ENCODE assay signal across 12 cellular contexts in genomic region chr11:33532257-33532656, GRCh38.
"Had no signal": no experiment of that assay in that cellular context is flagged by ENCODE, and none has a peak within 500 bp of the region (broad histone marks: within the 10 kb centered on the region; RNA-seq: fewer than 3 reads in every experiment).

No MANE protein-coding gene starts in this region.

- H3K9ac ChIP-seq: parathyroid adenoma had no signal

- H3K36me3 ChIP-seq: esophagus muscularis mucosa, neutrophil, stomach had no signal

- DNase-seq: activated CD4-positive, alpha-beta T cell treated with anti-CD3 and anti-CD28 coated beads, Interleukin-2, amount 50 U/mL, for 4 hours; activated gamma-delta T cell; effector CD4-positive, alpha-beta T cell; natural killer cell; stimulated activated CD4-positive, alpha-beta T cell treated with anti-CD3 and anti-CD28 coated beads, Interleukin-4, amount 100 ng/mL, for 24 hours; stomach had no signal

- H3K4me1 ChIP-seq: esophagus muscularis mucosa, stomach had no signal

- H3K27me3 ChIP-seq: neutrophil had no signal

- H3K4me1 Mint-ChIP-seq: natural killer cell; stimulated activated effector memory CD8-positive, alpha-beta T cell treated with anti-CD3 and anti-CD28 coated beads, Interleukin-12 subunit alpha, Interleukin-12 subunit beta, amount 100 ng/mL, for 72 hours had no signal

- ATAC-seq: activated naive CD4-positive, alpha-beta T cell treated with anti-CD3 and anti-CD28 coated beads, Interleukin-2, amount 50 U/mL, for 72 hours; natural killer cell had no signal

- H3K4me3 Mint-ChIP-seq: natural killer cell; stimulated activated effector memory CD8-positive, alpha-beta T cell treated with anti-CD3 and anti-CD28 coated beads, Interleukin-12 subunit alpha, Interleukin-12 subunit beta, amount 100 ng/mL, for 72 hours; type B pancreatic cell had no signal

- H3K27ac ChIP-seq: esophagus muscularis mucosa, stomach had no signal

- H3K9me3 ChIP-seq: neutrophil had no signal

- H3K9me3 Mint-ChIP-seq: stimulated activated effector memory CD8-positive, alpha-beta T cell treated with anti-CD3 and anti-CD28 coated beads, Interleukin-12 subunit alpha, Interleukin-12 subunit beta, amount 100 ng/mL, for 72 hours had no signal

- H3K27ac Mint-ChIP-seq: activated naive CD4-positive, alpha-beta T cell treated with anti-CD3 and anti-CD28 coated beads, Interleukin-2, amount 50 U/mL, for 72 hours; natural killer cell; stimulated activated effector memory CD8-positive, alpha-beta T cell treated with anti-CD3 and anti-CD28 coated beads, Interleukin-12 subunit alpha, Interleukin-12 subunit beta, amount 100 ng/mL, for 72 hours; type B pancreatic cell had no signal

- H2AFZ ChIP-seq: parathyroid adenoma had no signal

- H3K36me3 Mint-ChIP-seq: stimulated activated effector memory CD8-positive, alpha-beta T cell treated with anti-CD3 and anti-CD28 coated beads, Interleukin-12 subunit alpha, Interleukin-12 subunit beta, amount 100 ng/mL, for 72 hours had no signal

- H3K4me3 ChIP-seq: esophagus muscularis mucosa, stomach had no signal
